Comparison of ENCODE assay signal across 1 cellular context in the genomic region with DNA sequence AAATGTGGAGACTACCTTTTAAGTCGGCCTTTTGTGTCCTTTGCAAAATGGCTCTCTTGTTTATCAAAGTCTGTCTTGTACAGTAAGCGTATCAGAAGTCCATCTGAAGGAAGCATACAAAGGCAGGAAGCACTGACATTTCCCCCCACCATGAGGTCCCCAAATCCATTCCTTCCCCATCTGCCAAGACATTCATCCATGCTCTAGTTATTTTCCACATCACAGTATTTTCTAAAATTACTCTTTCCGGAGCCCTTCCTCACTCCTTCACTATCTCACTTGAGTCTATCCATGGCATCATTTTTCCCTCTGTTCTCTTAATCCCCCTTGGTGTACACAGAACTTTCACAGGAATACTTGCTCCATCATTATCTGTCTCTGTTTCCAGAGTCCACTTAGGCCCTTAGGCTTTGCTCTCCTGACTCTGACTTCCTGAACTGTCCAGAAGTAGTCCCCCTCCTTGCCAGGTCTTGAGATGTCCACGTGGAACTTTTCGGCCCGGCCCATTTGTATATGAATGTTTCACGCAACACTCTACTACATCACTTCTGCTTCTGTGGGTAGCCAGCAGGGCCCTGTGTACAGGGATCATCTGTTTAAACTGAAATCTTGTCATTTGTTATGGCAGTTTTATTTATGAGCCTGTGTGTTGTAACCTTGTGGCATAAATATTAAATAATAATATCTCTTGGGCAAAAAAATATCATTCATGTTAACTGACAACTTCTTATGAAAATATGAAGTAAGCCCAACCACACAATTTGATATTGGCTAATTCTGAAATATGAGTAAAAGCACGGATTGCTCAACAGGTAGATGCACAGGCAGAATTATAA.
A peak's percentile ranks its signal among the peaks of the same experiment; 100 is the strongest.
TF ChIP-seq lines count a peak whose summit lies in the region.

No MANE protein-coding gene starts in this region.

TF ChIP-seq in K562, 482 proteins besides CTCF, POLR2A, EP300 and RAD21 (continued from another document and continues in another):
- TF ChIP-seq, protein P1, sequence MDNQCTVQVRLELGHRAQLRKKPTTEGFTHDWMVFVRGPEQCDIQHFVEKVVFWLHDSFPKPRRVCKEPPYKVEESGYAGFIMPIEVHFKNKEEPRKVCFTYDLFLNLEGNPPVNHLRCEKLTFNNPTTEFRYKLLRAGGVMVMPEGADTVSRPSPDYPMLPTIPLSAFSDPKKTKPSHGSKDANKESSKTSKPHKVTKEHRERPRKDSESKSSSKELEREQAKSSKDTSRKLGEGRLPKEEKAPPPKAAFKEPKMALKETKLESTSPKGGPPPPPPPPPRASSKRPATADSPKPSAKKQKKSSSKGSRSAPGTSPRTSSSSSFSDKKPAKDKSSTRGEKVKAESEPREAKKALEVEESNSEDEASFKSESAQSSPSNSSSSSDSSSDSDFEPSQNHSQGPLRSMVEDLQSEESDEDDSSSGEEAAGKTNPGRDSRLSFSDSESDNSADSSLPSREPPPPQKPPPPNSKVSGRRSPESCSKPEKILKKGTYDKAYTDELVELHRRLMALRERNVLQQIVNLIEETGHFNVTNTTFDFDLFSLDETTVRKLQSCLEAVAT (IDR thresholded peaks at IDR 0.05): 0 out of 4 replicates have a peak, but pooled peaks of 1 of the 2 experiments have one; percentile 16
- TF ChIP-seq E2F1 (CRISPR knock-in tag; IDR thresholded peaks at IDR 0.05) (no peak), MXI1 (IDR thresholded peaks at IDR 0.05; ENCODE audit: low read depth, low read length) (0 out of 2 replicates have a peak, but pooled peaks have one; percentile 45), MEIS2 (IDR thresholded peaks at IDR 0.05; ENCODE audit: partially characterized antibody) (peak; percentile 63), PTTG1 (tag; IDR thresholded peaks at IDR 0.05; ENCODE audit: low read depth) (no peak), SP1 (CRISPR knock-in tag; IDR thresholded peaks at IDR 0.05) (peak; percentile 43; the same call in 1 of the 2 replicates), TFAP4 (CRISPR knock-in tag; IDR thresholded peaks at IDR 0.05; ENCODE audit: borderline replicate concordance) (0 out of 2 replicates have a peak, but pooled peaks have one; percentile 27), NKRF (IDR thresholded peaks at IDR 0.05; ENCODE audit: borderline replicate concordance) (peak; percentile 24; the same call in 1 of the 2 replicates), HMGN3 (IDR thresholded peaks at IDR 0.05; ENCODE audit: borderline replicate concordance, extremely low read depth, insufficient read length, low read depth, low read length) (no peak), TAF1 (IDR thresholded peaks at IDR 0.05; ENCODE audit: control insufficient read depth, extremely low read depth, insufficient read depth, low read length, severe bottlenecking) (peak; percentile 29), PTRF (tag; IDR thresholded peaks at IDR 0.05) (no peak), SMAD2 (IDR thresholded peaks at IDR 0.05; ENCODE audit: low read depth, low read length) (no peak), SIN3A (IDR thresholded peaks at IDR 0.05; ENCODE audit: borderline replicate concordance in 2 of 2, control insufficient read depth in 1 of 2, low read depth in 2 of 2, low read length in 2 of 2) (peak in 1 of 2 experiments; percentile 25; a peak in 1 of 4 replicates), JUND (IDR thresholded peaks at IDR 0.05; ENCODE audit: borderline replicate concordance, low read depth, low read length) (0 out of 2 replicates have a peak, but pooled peaks have one; percentile 3), JUND (tag; IDR thresholded peaks at IDR 0.05; ENCODE audit: borderline replicate concordance, low read depth, low read length) (no peak), CEBPB (tag; IDR thresholded peaks at IDR 0.05) (peak; percentile 89), FOS (IDR thresholded peaks at IDR 0.05; ENCODE audit: extremely low read depth, insufficient read length) (no peak), FOXJ2 (tag; IDR thresholded peaks at IDR 0.05) (no peak), GABPB2 (CRISPR knock-in tag; conservative IDR thresholded peaks at IDR 0.05) (no peak), CHD4 (IDR thresholded peaks at IDR 0.05; ENCODE audit: insufficient read depth, insufficient replicate concordance, low read depth, low read length, poor library complexity, severe bottlenecking) (no peak), LARP7 (IDR thresholded peaks at IDR 0.05) (no peak), DPF2 (IDR thresholded peaks at IDR 0.05) (no peak), L3MBTL2 (IDR thresholded peaks at IDR 0.05) (peak; percentile 25; the same call in 1 of the 2 replicates), PTBP1 (IDR thresholded peaks at IDR 0.05; ENCODE audit: low read depth, low read length) (no peak), KDM5B (IDR thresholded peaks at IDR 0.05; ENCODE audit: insufficient replicate concordance, low read depth, low read length) (peak; percentile 52), CEBPG (CRISPR knock-in tag; IDR thresholded peaks at IDR 0.05) (no peak), CEBPG (tag; conservative IDR thresholded peaks at IDR 0.05 in 1 of 2, IDR thresholded peaks at IDR 0.05 in 1 of 2) (peak; percentile 79 to 94), NFRKB (IDR thresholded peaks at IDR 0.05; ENCODE audit: low read depth) (peak; percentile 20; the same call in 1 of the 2 replicates), BCL6 (CRISPR knock-in tag; IDR thresholded peaks at IDR 0.05) (no peak), NFYB (IDR thresholded peaks at IDR 0.05; ENCODE audit: extremely low read depth, insufficient read length) (no peak), PRMT5 (CRISPR knock-in tag; IDR thresholded peaks at IDR 0.05) (no peak), CREB3L1 (IDR thresholded peaks at IDR 0.05; ENCODE audit: borderline replicate concordance, low read depth) (peak; percentile 82)
- TF ChIP-seq, protein P2, sequence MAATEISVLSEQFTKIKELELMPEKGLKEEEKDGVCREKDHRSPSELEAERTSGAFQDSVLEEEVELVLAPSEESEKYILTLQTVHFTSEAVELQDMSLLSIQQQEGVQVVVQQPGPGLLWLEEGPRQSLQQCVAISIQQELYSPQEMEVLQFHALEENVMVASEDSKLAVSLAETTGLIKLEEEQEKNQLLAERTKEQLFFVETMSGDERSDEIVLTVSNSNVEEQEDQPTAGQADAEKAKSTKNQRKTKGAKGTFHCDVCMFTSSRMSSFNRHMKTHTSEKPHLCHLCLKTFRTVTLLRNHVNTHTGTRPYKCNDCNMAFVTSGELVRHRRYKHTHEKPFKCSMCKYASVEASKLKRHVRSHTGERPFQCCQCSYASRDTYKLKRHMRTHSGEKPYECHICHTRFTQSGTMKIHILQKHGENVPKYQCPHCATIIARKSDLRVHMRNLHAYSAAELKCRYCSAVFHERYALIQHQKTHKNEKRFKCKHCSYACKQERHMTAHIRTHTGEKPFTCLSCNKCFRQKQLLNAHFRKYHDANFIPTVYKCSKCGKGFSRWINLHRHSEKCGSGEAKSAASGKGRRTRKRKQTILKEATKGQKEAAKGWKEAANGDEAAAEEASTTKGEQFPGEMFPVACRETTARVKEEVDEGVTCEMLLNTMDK (IDR thresholded peaks at IDR 0.05; ENCODE audit: borderline replicate concordance, insufficient read depth, low read depth, low read length, poor library complexity, severe bottlenecking): no peak
- TF ChIP-seq, protein P3, sequence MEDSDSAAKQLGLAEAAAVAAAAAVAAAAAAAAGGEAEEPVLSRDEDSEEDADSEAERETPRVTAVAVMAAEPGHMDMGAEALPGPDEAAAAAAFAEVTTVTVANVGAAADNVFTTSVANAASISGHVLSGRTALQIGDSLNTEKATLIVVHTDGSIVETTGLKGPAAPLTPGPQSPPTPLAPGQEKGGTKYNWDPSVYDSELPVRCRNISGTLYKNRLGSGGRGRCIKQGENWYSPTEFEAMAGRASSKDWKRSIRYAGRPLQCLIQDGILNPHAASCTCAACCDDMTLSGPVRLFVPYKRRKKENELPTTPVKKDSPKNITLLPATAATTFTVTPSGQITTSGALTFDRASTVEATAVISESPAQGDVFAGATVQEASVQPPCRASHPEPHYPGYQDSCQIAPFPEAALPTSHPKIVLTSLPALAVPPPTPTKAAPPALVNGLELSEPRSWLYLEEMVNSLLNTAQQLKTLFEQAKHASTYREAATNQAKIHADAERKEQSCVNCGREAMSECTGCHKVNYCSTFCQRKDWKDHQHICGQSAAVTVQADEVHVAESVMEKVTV (CRISPR knock-in tag; IDR thresholded peaks at IDR 0.05): no peak
- TF ChIP-seq, protein P4, sequence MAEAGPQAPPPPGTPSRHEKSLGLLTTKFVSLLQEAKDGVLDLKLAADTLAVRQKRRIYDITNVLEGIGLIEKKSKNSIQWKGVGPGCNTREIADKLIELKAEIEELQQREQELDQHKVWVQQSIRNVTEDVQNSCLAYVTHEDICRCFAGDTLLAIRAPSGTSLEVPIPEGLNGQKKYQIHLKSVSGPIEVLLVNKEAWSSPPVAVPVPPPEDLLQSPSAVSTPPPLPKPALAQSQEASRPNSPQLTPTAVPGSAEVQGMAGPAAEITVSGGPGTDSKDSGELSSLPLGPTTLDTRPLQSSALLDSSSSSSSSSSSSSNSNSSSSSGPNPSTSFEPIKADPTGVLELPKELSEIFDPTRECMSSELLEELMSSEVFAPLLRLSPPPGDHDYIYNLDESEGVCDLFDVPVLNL (CRISPR knock-in tag; IDR thresholded peaks at IDR 0.05; ENCODE audit: low read depth): no peak
- TF ChIP-seq, protein P5, sequence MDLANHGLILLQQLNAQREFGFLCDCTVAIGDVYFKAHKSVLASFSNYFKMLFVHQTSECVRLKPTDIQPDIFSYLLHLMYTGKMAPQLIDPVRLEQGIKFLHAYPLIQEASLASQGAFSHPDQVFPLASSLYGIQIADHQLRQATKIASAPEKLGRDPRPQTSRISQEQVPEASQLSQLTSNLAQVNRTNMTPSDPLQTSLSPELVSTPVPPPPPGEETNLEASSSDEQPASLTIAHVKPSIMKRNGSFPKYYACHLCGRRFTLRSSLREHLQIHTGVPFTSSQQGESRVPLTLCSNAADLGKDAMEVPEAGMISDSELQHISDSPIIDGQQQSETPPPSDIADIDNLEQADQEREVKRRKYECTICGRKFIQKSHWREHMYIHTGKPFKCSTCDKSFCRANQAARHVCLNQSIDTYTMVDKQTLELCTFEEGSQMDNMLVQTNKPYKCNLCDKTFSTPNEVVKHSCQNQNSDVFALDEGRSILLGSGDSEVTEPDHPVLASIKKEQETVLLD (IDR thresholded peaks at IDR 0.05): 0 out of 2 replicates have a peak, but pooled peaks have one; percentile 17
- TF ChIP-seq, protein P6, sequence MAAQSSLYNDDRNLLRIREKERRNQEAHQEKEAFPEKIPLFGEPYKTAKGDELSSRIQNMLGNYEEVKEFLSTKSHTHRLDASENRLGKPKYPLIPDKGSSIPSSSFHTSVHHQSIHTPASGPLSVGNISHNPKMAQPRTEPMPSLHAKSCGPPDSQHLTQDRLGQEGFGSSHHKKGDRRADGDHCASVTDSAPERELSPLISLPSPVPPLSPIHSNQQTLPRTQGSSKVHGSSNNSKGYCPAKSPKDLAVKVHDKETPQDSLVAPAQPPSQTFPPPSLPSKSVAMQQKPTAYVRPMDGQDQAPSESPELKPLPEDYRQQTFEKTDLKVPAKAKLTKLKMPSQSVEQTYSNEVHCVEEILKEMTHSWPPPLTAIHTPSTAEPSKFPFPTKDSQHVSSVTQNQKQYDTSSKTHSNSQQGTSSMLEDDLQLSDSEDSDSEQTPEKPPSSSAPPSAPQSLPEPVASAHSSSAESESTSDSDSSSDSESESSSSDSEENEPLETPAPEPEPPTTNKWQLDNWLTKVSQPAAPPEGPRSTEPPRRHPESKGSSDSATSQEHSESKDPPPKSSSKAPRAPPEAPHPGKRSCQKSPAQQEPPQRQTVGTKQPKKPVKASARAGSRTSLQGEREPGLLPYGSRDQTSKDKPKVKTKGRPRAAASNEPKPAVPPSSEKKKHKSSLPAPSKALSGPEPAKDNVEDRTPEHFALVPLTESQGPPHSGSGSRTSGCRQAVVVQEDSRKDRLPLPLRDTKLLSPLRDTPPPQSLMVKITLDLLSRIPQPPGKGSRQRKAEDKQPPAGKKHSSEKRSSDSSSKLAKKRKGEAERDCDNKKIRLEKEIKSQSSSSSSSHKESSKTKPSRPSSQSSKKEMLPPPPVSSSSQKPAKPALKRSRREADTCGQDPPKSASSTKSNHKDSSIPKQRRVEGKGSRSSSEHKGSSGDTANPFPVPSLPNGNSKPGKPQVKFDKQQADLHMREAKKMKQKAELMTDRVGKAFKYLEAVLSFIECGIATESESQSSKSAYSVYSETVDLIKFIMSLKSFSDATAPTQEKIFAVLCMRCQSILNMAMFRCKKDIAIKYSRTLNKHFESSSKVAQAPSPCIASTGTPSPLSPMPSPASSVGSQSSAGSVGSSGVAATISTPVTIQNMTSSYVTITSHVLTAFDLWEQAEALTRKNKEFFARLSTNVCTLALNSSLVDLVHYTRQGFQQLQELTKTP (IDR thresholded peaks at IDR 0.05; ENCODE audit: low read depth in 1 of 2, partially characterized antibody in 2 of 2): no peak
